ENCODE assay signal across 7 cellular contexts in genomic region chr13:60163525-60164471, GRCh38. TPM values are rescaled to one million over a fixed set of nuclear protein-coding genes. Genes with fewer than 3 reads are reported as not detected.
DNase-seq lines count a peak whose midpoint lies in the region; ATAC-seq and TF ChIP-seq lines count a peak whose summit lies in the region.

Gene DIAPH3 (minus strand): TSS chr13:60163928. CDS start chr13:60163766, 162 bp downstream.

- H3K9me2 ChIP-seq in hepatocyte (replicated peaks; ENCODE audit: insufficient read depth): no peaks in the 10 kb centered on the region

- H3K27me3 ChIP-seq in hepatocyte: no peaks in the 10 kb centered on the region

- peak; percentile 92 to 94 for DNase-seq in NCI-H2081 (lab: John Stamatoyannopoulos, UW)
- DNase-seq in T1000 (lab: John Stamatoyannopoulos, UW): peak; percentile 67
- peak; percentile 98 for DNase-seq in astrocyte of the hippocampus (ENCODE audit: low read depth, low spot score)
- peak; percentile 97 for DNase-seq in hepatocyte (ENCODE audit: low spot score)
- DNase-seq in retina: peak; percentile 96

- peak within 1 kb of the TSS; percentile 43 for H3K4me3 ChIP-seq in hepatocyte

- peak within 1 kb of the TSS; percentile 76 for H2AFZ ChIP-seq in hepatocyte

- WGBS in hepatocyte (ENCODE audit: low lambda C conversion rate, missing lambda C conversion rate): under 1% methylated on average over 62 of the region's 62 CpGs

- H3K36me3 ChIP-seq in hepatocyte (replicated peaks; ENCODE audit: insufficient read depth, low read depth): no peaks in the 10 kb centered on the region

- H3K4me1 ChIP-seq in hepatocyte (ENCODE audit: insufficient read depth): peaks cover 19% of the 10 kb centered on the region

- H3K79me2 ChIP-seq in hepatocyte: peaks cover 30% of the 10 kb centered on the region

- H3K9me3 ChIP-seq in hepatocyte (ENCODE audit: low read depth): no peaks in the 10 kb centered on the region

- H3K27ac ChIP-seq in hepatocyte: peak within 1 kb of the TSS; percentile 94

- no peaks in the 10 kb centered on the region for H4K20me1 ChIP-seq in hepatocyte (ENCODE audit: insufficient read depth, poor library complexity, severe bottlenecking)

- peak within 1 kb of the TSS; percentile 85 for H3K4me2 ChIP-seq in hepatocyte

- no peak for TF ChIP-seq CTCF in hepatocyte (IDR thresholded peaks at IDR 0.05; ENCODE audit: poor library complexity)

- ATAC-seq in GM18508 (IDR thresholded peaks at IDR 0.05; ENCODE audit: insufficient read depth, unreplicated experiment) (peak; percentile 98), HG03025 (IDR thresholded peaks at IDR 0.05; ENCODE audit: low FRiP score, unreplicated experiment) (peak; percentile 100)

RNA-seq across cellular contexts. Expression of gene DIAPH3, which starts in this region (rescaled TPM):
- 7.3 and 7.9 TPM in 2 replicates for total RNA-seq in hepatocyte
- 4.7 and 7.4 TPM in 2 replicates for polyA plus RNA-seq in hepatocyte

Comparison
In these comparisons a context has a peak if more than half of its experiments do, and no peak if none do; other contexts are left out.
1. Peak in every context shown above with its lines: DNase-seq, ATAC-seq, H3K4me3 ChIP-seq and H3K27ac ChIP-seq.